Comparison of ENCODE assay signal across 27 cellular contexts in the genomic region with DNA sequence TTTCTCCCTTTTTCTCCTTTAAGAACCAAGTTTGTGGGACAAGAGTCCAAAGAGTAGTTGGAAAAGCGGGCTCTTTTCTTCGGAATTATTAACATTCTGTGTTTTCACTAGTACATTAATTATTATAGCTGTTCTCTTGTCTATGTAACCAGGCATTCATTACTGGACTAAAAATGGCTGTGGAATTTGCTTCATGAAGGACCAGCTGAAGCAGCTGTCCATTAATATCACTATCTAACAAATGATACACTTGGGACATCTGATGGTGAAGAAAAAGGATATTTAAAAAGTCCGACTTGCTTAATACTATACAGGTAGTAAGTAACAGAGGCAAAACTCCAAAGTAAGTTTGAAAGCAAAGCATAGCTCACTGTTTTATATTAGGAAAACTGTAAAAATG.
"Had no signal": no experiment of that assay in that cellular context is flagged by ENCODE, and none has a peak within 500 bp of the region (broad histone marks: within the 10 kb centered on the region; RNA-seq: fewer than 3 reads in every experiment).

No MANE protein-coding gene starts in this region.

- DNase-seq: colonic mucosa; cortex of kidney; effector CD8-positive, alpha-beta T cell; effector memory CD8-positive, alpha-beta T cell; endodermal cell; erythroblast; esophagus squamous epithelium; foreskin fibroblast; foreskin melanocyte; gastrocnemius medialis; glutamatergic neuron; head of caudate nucleus; heart right ventricle; hippocampal formation; immature natural killer cell; left cardiac atrium; left lung; left ventricle myocardium superior; mammary epithelial cell; mesendoderm; midbrain; naive thymus-derived CD4-positive, alpha-beta T cell had no signal

- FAIRE-seq: endometrium, keratinocyte had no signal

- H3K4me1 ChIP-seq: colonic mucosa, esophagus squamous epithelium, gastrocnemius medialis, left lung had no signal

- H3K4me3 ChIP-seq: colonic mucosa, esophagus squamous epithelium, gastrocnemius medialis, heart right ventricle, left lung, lung had no signal

- H3K27ac ChIP-seq: colonic mucosa, epithelial cell of prostate, esophagus squamous epithelium, gastrocnemius medialis, heart right ventricle, left lung had no signal

- H3K36me3 ChIP-seq: colonic mucosa, esophagus squamous epithelium, gastrocnemius medialis, heart right ventricle, left lung had no signal

- H3K9me3 ChIP-seq: colonic mucosa, gastrocnemius medialis, heart right ventricle, left lung had no signal

- H3K27me3 ChIP-seq: colonic mucosa, esophagus squamous epithelium, gastrocnemius medialis, heart right ventricle, left lung had no signal

- ATAC-seq: effector memory CD8-positive, alpha-beta T cell; esophagus mucosa; gastrocnemius medialis; heart right ventricle; left cardiac atrium; left lung; left ventricle myocardium superior; naive thymus-derived CD4-positive, alpha-beta T cell had no signal
